20 cellular contexts compared by ENCODE assay signal in genomic region chr16:473046-474043, GRCh38. TPM values are rescaled to one million over a fixed set of nuclear protein-coding genes. Genes with fewer than 3 reads are reported as not detected.
A peak's percentile ranks its signal among the peaks of the same experiment; 100 is the strongest.
DNase-seq lines count a peak whose midpoint lies in the region; ATAC-seq and TF ChIP-seq lines count a peak whose summit lies in the region.
"Had no signal": no experiment of that assay in that cellular context is flagged by ENCODE, and none has a peak within 500 bp of the region (broad histone marks: within the 10 kb centered on the region; RNA-seq: fewer than 3 reads in every experiment).

No MANE protein-coding gene starts in this region.

- no peaks in the 10 kb centered on the region for H3K9me3 Mint-ChIP-seq in naive thymus-derived CD8-positive, alpha-beta T cell
- H3K9me3 Mint-ChIP-seq: CD4-positive, alpha-beta T cell; dendritic cell treated with granulocyte-macrophage colony-stimulating factor and Interleukin-4, amounts not matched to agents 40 ng/mL and 50 ng/mL, for 4 days had no signal

- H3K27ac ChIP-seq in osteoblast (ENCODE audit: low read depth, low read length) = no peak overlapping the region

- H3K4me2 ChIP-seq in osteoblast (ENCODE audit: insufficient read depth, low read length) = no peak overlapping the region

- no peaks in the 10 kb centered on the region for H3K27me3 ChIP-seq in osteoblast (ENCODE audit: insufficient read depth, low read length)

- H3K4me1 ChIP-seq in osteoblast (ENCODE audit: insufficient read depth, low read length) = peaks cover 4% of the 10 kb centered on the region

- DNase-seq in DMS79 treated with DMSO at 0.1 percent for 48 hours (lab: John Stamatoyannopoulos, UW) (peak; percentile 45), T-helper 17 cell (no peak), fibroblast of peridontal ligament (ENCODE audit: extremely low read depth) (peak; percentile 61), osteoblast (ENCODE audit: insufficient read length, low spot score, missing footprints) (peak; percentile 72), NCI-H1417 treated with DMSO at 0.1 percent for 48 hours (lab: John Stamatoyannopoulos, UW) (no peak)
- no peak for DNase-seq in naive thymus-derived CD8-positive, alpha-beta T cell
- no peak for DNase-seq in effector CD8-positive, alpha-beta T cell (lab: John Stamatoyannopoulos, UW)
- DNase-seq: activated CD4-positive, alpha-beta T cell treated with anti-CD3 and anti-CD28 coated beads, Interleukin-2, amount 50 U/mL, for 1 hour; activated effector memory CD4-positive, alpha-beta T cell treated with Interleukin-2 at 50 U/mL for 16 hours; CD4-positive, alpha-beta T cell; foreskin fibroblast; islet precursor cell; mammary epithelial cell; NCI-H1048; NCI-H82; stimulated activated CD4-positive, alpha-beta T cell treated with anti-CD3 and anti-CD28 coated beads, Interleukin-2, amount 100 ng/mL, for 24 hours; stimulated activated naive CD4-positive, alpha-beta T cell treated with Interleukin-2 at 50 U/mL for 16 hours; trophoblast cell had no signal

- no peak overlapping the region for H2AFZ ChIP-seq in osteoblast (ENCODE audit: low read length)

- H3K9me3 ChIP-seq in T-helper 17 cell (ENCODE audit: control insufficient read depth, low read length, poor library complexity, severe bottlenecking) (no peaks in the 10 kb centered on the region), osteoblast (ENCODE audit: low read depth, low read length) (no peaks in the 10 kb centered on the region)

- no peak for ATAC-seq in T-helper 17 cell
- no peak for ATAC-seq in naive thymus-derived CD8-positive, alpha-beta T cell
- ATAC-seq in GM18502 (IDR thresholded peaks at IDR 0.05; ENCODE audit: poor library complexity, unreplicated experiment) = no peak

- no peak overlapping the region for H3K27ac Mint-ChIP-seq in T-helper 17 cell
- peak overlapping the region in 2 of 10 donors; percentile 44 to 86 for H3K27ac Mint-ChIP-seq in naive thymus-derived CD8-positive, alpha-beta T cell
- H3K27ac Mint-ChIP-seq: CD4-positive, alpha-beta T cell; dendritic cell treated with granulocyte-macrophage colony-stimulating factor and Interleukin-4, amounts not matched to agents 40 ng/mL and 50 ng/mL, for 4 days had no signal

- POLR2A ChIA-PET in naive thymus-derived CD8-positive, alpha-beta T cell (lab: Charles Lee) = no interaction called here

- TF ChIP-seq CTCF in osteoblast (IDR thresholded peaks at IDR 0.05; ENCODE audit: extremely low read depth, low read depth, low read length) = no peak

- peaks cover 26% of the 10 kb centered on the region for H4K20me1 ChIP-seq in osteoblast (ENCODE audit: insufficient read depth, low read length)

- H3K4me3 Mint-ChIP-seq in T-helper 17 cell = peak overlapping the region; percentile 49
- no peak overlapping the region for H3K4me3 Mint-ChIP-seq in naive thymus-derived CD8-positive, alpha-beta T cell
- H3K4me3 Mint-ChIP-seq: CD4-positive, alpha-beta T cell; dendritic cell treated with granulocyte-macrophage colony-stimulating factor and Interleukin-4, amounts not matched to agents 40 ng/mL and 50 ng/mL, for 4 days had no signal

- H3K4me3 ChIP-seq in osteoblast (ENCODE audit: insufficient read depth, low read length) = no peak overlapping the region

- H3K36me3 Mint-ChIP-seq in T-helper 17 cell (ENCODE audit: low read depth) = no peaks in the 10 kb centered on the region
- peaks cover 0 to 30% (median 0%) of the 10 kb centered on the region in 3 donors for H3K36me3 Mint-ChIP-seq in naive thymus-derived CD8-positive, alpha-beta T cell

- no peaks in the 10 kb centered on the region for H3K27me3 Mint-ChIP-seq in T-helper 17 cell
- H3K27me3 Mint-ChIP-seq in naive thymus-derived CD8-positive, alpha-beta T cell = no peaks in the 10 kb centered on the region
- H3K27me3 Mint-ChIP-seq: CD4-positive, alpha-beta T cell; dendritic cell treated with granulocyte-macrophage colony-stimulating factor and Interleukin-4, amounts not matched to agents 40 ng/mL and 50 ng/mL, for 4 days had no signal

- H3K4me1 Mint-ChIP-seq in T-helper 17 cell = peaks cover 3% of the 10 kb centered on the region
- H3K4me1 Mint-ChIP-seq in naive thymus-derived CD8-positive, alpha-beta T cell = peaks cover 0 to 2% (median under 1%) of the 10 kb centered on the region in 4 donors

- H3K36me3 ChIP-seq in osteoblast (ENCODE audit: insufficient read depth, low read length) = no peaks in the 10 kb centered on the region

- H3K79me2 ChIP-seq in osteoblast (ENCODE audit: insufficient read depth, low read length) = peaks cover 10% of the 10 kb centered on the region

RNA-seq across cellular contexts. Expression of gene RAB11FIP3, which starts 47.9 kb away (rescaled TPM):
- 10 to 100 TPM; 39.9 to 45.1 TPM for total RNA-seq in T-helper 17 cell
- total RNA-seq in osteoblast = 22.7 and 25.3 TPM in 2 replicates
- 10 to 100 TPM; 43.8 to 49.7 TPM for total RNA-seq in naive thymus-derived CD8-positive, alpha-beta T cell
- 1 to 10 TPM; 1.3 to 5.0 (median 2.2) TPM for polyA plus RNA-seq in naive thymus-derived CD8-positive, alpha-beta T cell

RNA-seq across cellular contexts. Expression of gene CAPN15, which starts 54.2 kb away (rescaled TPM):
- total RNA-seq in T-helper 17 cell (10 to 100 TPM; 63.9 to 71.0 TPM), osteoblast (25.3 and 27.1 TPM in 2 replicates)
- 10 to 100 TPM; 63.1 to 63.2 TPM for total RNA-seq in naive thymus-derived CD8-positive, alpha-beta T cell
- 1 to 10 TPM; 5.5 to 7.9 (median 6.0) TPM for polyA plus RNA-seq in naive thymus-derived CD8-positive, alpha-beta T cell

Comparison
In these comparisons a context has a peak if more than half of its experiments do, and no peak if none do; other contexts are left out.
1. DNase-seq: peak in DMS79 treated with DMSO at 0.1 percent for 48 hours (single experiment), fibroblast of peridontal ligament (single experiment) and osteoblast (single experiment); none in T-helper 17 cell (0 of 3), naive thymus-derived CD8-positive, alpha-beta T cell (0 of 10), effector CD8-positive, alpha-beta T cell (single experiment) and NCI-H1417 treated with DMSO at 0.1 percent for 48 hours (single experiment).